8 cellular contexts compared by ENCODE assay signal in genomic region chr1:11908139-11909021, GRCh38. TPM values are rescaled to one million over a fixed set of nuclear protein-coding genes. Genes with fewer than 3 reads are reported as not detected.
DNase-seq lines count a peak whose midpoint lies in the region; ATAC-seq and TF ChIP-seq lines count a peak whose summit lies in the region.

No MANE protein-coding gene starts in this region.

- ATAC-seq in GM18498 (IDR thresholded peaks at IDR 0.05; ENCODE audit: unreplicated experiment) = peak; percentile 53
- peak; percentile 45 for ATAC-seq in HG02884 (IDR thresholded peaks at IDR 0.05; ENCODE audit: unreplicated experiment)
- ATAC-seq in T-cell (replicated peaks in 1 of 4) = peak; percentile 60 to 69 (median 64)
- peak; percentile 80 for ATAC-seq in left ventricle myocardium superior

- DNase-seq in NCI-H146 treated with DMSO at 0.1 percent for 48 hours (lab: John Stamatoyannopoulos, UW; ENCODE audit: unreplicated experiment) (peak; percentile 80), T-cell (peak; percentile 64 to 88 (median 82)), amygdala (lab: John Stamatoyannopoulos, UW) (peak in 55 of 56 donors; percentile 33 to 87 (median 68)), left ventricle myocardium superior (peak; percentile 82), prostate gland (ENCODE audit: low spot score) (peak; percentile 95), ureter (ENCODE audit: low spot score) (peak; percentile 94)

- no peaks in the 10 kb centered on the region for H3K9me3 ChIP-seq in prostate gland

- TF ChIP-seq CTCF in prostate gland (IDR thresholded peaks at IDR 0.05) = peak in 1 of 4 experiments; percentile 17

- H3K27ac Mint-ChIP-seq in T-cell = peak overlapping the region; percentile 100

- CTCF ChIA-PET in T-cell (lab: Charles Lee) = interaction anchor here (0.7 to 1.7 kb wide), 12 partner anchors 11 to 871 kb away, joined by 3 to 10 read pairs (median 4); partner anchors contain the start of genes CLCN6 (in 1 of the 2), FBXO6 (in 1 of the 2), MFN2 (in 1 of the 2) and MIIP (in 1 of the 2)

- H3K9me3 Mint-ChIP-seq in T-cell = no peaks in the 10 kb centered on the region

- WGBS in prostate gland = 0% methylated on average over 41 of the region's 41 CpGs

- H3K27me3 ChIP-seq in prostate gland (replicated peaks; ENCODE audit: insufficient read depth) = no peaks in the 10 kb centered on the region

- no peaks in the 10 kb centered on the region for H3K4me1 ChIP-seq in prostate gland (replicated peaks)

- H3K4me3 Mint-ChIP-seq in T-cell = peak overlapping the region; percentile 89 to 96 (median 93)

- no peaks in the 10 kb centered on the region for H3K36me3 Mint-ChIP-seq in T-cell

- H3K27me3 Mint-ChIP-seq in T-cell = peaks cover 2 to 4% of the 10 kb centered on the region in 2 donors

- no peaks in the 10 kb centered on the region for H3K36me3 ChIP-seq in prostate gland

- POLR2A ChIA-PET in T-cell (lab: Charles Lee) = interaction anchor here (0.6 to 1.9 kb wide), 18 partner anchors 14 to 1405 kb away, joined by 3 to 14 read pairs (median 5); partner anchors contain the start of genes MFN2 (in 2 of the 2), CLCN6 (in 1 of the 2), MIIP (in 1 of the 2) and MTOR (in 1 of the 2)

- peaks cover 26 to 57% (median 37%) of the 10 kb centered on the region in 3 donors for H3K4me1 Mint-ChIP-seq in T-cell

- intact Hi-C loops in left ventricle myocardium superior (cut with micrococcal nuclease) = loop anchor here (5.0 kb wide), 1 partner anchor 69 kb away; no protein-coding TSS in a partner anchor
- intact Hi-C loops in prostate gland (cut with DNase I) = loop anchor here (2.0 to 10.0 kb wide), 2 partner anchors 18 to 106 kb away; partner anchors contain the start of genes KIAA2013 and MIIP

- H3K27ac ChIP-seq in prostate gland = peak overlapping the region; percentile 99

- TF ChIP-seq POLR2A in prostate gland (IDR thresholded peaks at IDR 0.05) = peak; percentile 94

- H3K4me3 ChIP-seq in prostate gland = peak overlapping the region; percentile 37 to 54

RNA-seq across cellular contexts. Expression of gene KIAA2013, which starts 17.8 kb away (rescaled TPM):
- 10 to 100 TPM; 15.9 to 40.0 (median 35.4) TPM for total RNA-seq in T-cell
- total RNA-seq in left ventricle myocardium superior = 35.8 TPM
- 100 to 1,000 TPM; 104 to 137 TPM for total RNA-seq in prostate gland
- 36.6 TPM for total RNA-seq in ureter

RNA-seq across cellular contexts. Expression of gene PLOD1, which starts 26.1 kb away (rescaled TPM):
- total RNA-seq in T-cell (1 to 10 TPM; 2.6 to 6.9 (median 4.6) TPM), left ventricle myocardium superior (64.4 TPM), prostate gland (10 to 100 TPM; 73.6 to 80.2 TPM), ureter (54.5 TPM)

RNA-seq across cellular contexts. Expression of gene NPPB, which starts 49.6 kb away (rescaled TPM):
- total RNA-seq in T-cell (not detected), left ventricle myocardium superior (not detected), prostate gland (not detected), ureter (not detected)

Comparison
In these comparisons a context has a peak if more than half of its experiments do, and no peak if none do; other contexts are left out.
1. Peak in every context shown above with its lines: DNase-seq, ATAC-seq, H3K4me3 ChIP-seq and H3K27ac ChIP-seq.